ENCODE assay signal across 21 cellular contexts in the genomic region with DNA sequence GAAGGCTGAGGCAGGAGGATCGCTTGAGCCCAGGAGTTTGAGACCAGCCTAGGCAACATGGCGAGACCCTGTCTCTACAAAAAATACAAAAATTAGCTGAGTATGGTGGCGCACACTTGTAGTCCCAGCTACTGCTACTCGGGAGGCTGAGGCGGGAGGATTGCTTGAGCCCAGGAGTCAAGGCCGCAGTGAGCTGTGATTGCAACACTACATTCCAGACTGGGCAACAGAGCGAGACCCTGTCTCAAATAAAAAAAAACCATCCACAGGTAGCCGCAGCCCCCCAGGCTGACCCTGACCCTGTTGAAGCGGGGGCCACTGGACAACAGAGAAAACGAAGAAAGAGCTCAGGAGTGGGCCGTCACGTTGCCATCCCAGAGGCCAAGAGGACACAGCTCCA.
"Had no signal": no experiment of that assay in that cellular context is flagged by ENCODE, and none has a peak within 500 bp of the region (broad histone marks: within the 10 kb centered on the region; RNA-seq: fewer than 3 reads in every experiment).

No MANE protein-coding gene starts in this region.

- H3K9me3 ChIP-seq: gastrocnemius medialis, left ventricle myocardium inferior, mucosa of descending colon, pancreas, psoas muscle, spleen, thoracic aorta had no signal

- H3K9me3 Mint-ChIP-seq: natural killer cell treated with Interleukin-12 subunit alpha and Interleukin-12 subunit beta and Interleukin-15 and Interleukin-18, amount 100 ng/mL, for 72 hours; stimulated activated naive CD8-positive, alpha-beta T cell treated with anti-CD3 and anti-CD28 coated beads, Interleukin-15, Interleukin-2, amounts not matched to agents 100 ng/mL and 50 ng/mL, for 24 hours had no signal

- H3K4me3 ChIP-seq: gastrocnemius medialis, left ventricle myocardium inferior, lung, mucosa of descending colon, pancreas, psoas muscle, thoracic aorta had no signal

- H3K27ac Mint-ChIP-seq: activated naive CD8-positive, alpha-beta T cell; natural killer cell treated with Interleukin-12 subunit alpha and Interleukin-12 subunit beta and Interleukin-15 and Interleukin-18, amount 100 ng/mL, for 72 hours; stimulated activated naive CD8-positive, alpha-beta T cell treated with anti-CD3 and anti-CD28 coated beads, Interleukin-15, Interleukin-2, amounts not matched to agents 100 ng/mL and 50 ng/mL, for 24 hours had no signal

- ATAC-seq: gastrocnemius medialis; mucosa of descending colon; natural killer cell treated with Interleukin-12 subunit alpha and Interleukin-12 subunit beta and Interleukin-15 and Interleukin-18, amount 100 ng/mL, for 72 hours; pancreas; psoas muscle had no signal

- H3K36me3 ChIP-seq: left ventricle myocardium inferior, pancreas, thoracic aorta had no signal

- H3K4me3 Mint-ChIP-seq: activated naive CD8-positive, alpha-beta T cell; natural killer cell treated with Interleukin-12 subunit alpha and Interleukin-12 subunit beta and Interleukin-15 and Interleukin-18, amount 100 ng/mL, for 72 hours; stimulated activated naive CD8-positive, alpha-beta T cell treated with anti-CD3 and anti-CD28 coated beads, Interleukin-15, Interleukin-2, amounts not matched to agents 100 ng/mL and 50 ng/mL, for 24 hours had no signal

- H3K27me3 ChIP-seq: gastrocnemius medialis, pancreas, spleen had no signal

- DNase-seq: activated CD4-positive, alpha-beta T cell treated with anti-CD3 and anti-CD28 coated beads for 48 hours; activated CD4-positive, alpha-beta T cell treated with anti-CD3 and anti-CD28 coated beads, Interleukin-2, amount 50 U/mL, for 48 hours; activated CD8-positive, alpha-beta memory T cell treated with anti-CD3 and anti-CD28 coated beads for 24 hours; activated effector memory CD4-positive, alpha-beta T cell treated with Interleukin-2 at 50 U/mL for 16 hours; activated naive CD4-positive, alpha-beta T cell treated with Interleukin-2 at 50 U/mL for 16 hours; anterior cingulate cortex; effector CD8-positive, alpha-beta T cell; gastrocnemius medialis; glutamatergic neuron; islet precursor cell; left ventricle myocardium inferior; mucosa of descending colon; pancreas; psoas muscle; spleen; trophoblast cell had no signal

- H3K36me3 Mint-ChIP-seq: activated naive CD8-positive, alpha-beta T cell; natural killer cell treated with Interleukin-12 subunit alpha and Interleukin-12 subunit beta and Interleukin-15 and Interleukin-18, amount 100 ng/mL, for 72 hours had no signal

- H3K27me3 Mint-ChIP-seq: activated naive CD8-positive, alpha-beta T cell had no signal

- H3K27ac ChIP-seq: left ventricle myocardium inferior, pancreas, psoas muscle, thoracic aorta had no signal
